ENCODE assay signal across 18 cellular contexts in genomic region chr17:56603486-56604238, GRCh38. TPM values are rescaled to one million over a fixed set of nuclear protein-coding genes. Genes with fewer than 3 reads are reported as not detected.
"Had no signal": no experiment of that assay in that cellular context is flagged by ENCODE, and none has a peak within 500 bp of the region (broad histone marks: within the 10 kb centered on the region; RNA-seq: fewer than 3 reads in every experiment).

No MANE protein-coding gene starts in this region.

- H3K9me3 ChIP-seq: ascending aorta, mucosa of descending colon, stomach, tibial artery, vagina had no signal

- H3K9me3 Mint-ChIP-seq: neural crest cell had no signal

- H3K4me3 ChIP-seq: ascending aorta, mucosa of descending colon, stomach, tibial artery, vagina had no signal

- H3K4me3 Mint-ChIP-seq: neural crest cell had no signal

- H3K4me1 Mint-ChIP-seq: neural crest cell had no signal

- H3K4me1 ChIP-seq: ascending aorta, foreskin keratinocyte, stomach, tibial artery, vagina had no signal

- H3K27me3 ChIP-seq: ascending aorta, foreskin keratinocyte, vagina had no signal

- ATAC-seq: foreskin keratinocyte, left lobe of liver, mucosa of descending colon had no signal

- FAIRE-seq: colon, endothelial cell of umbilical vein had no signal

- DNase-seq: activated CD4-positive, alpha-beta T cell treated with anti-CD3 and anti-CD28 coated beads for 4 hours; foreskin keratinocyte; head of caudate nucleus; islet precursor cell; mammary epithelial cell; mucosa of descending colon; stimulated activated CD4-positive, alpha-beta T cell treated with anti-CD3 and anti-CD28 coated beads, Interleukin-15, amount 100 ng/mL, for 24 hours; stimulated activated CD4-positive, alpha-beta T cell treated with anti-CD3 and anti-CD28 coated beads, Interleukin-4, amount 100 ng/mL, for 24 hours; stomach; tibial artery had no signal

- H3K36me3 ChIP-seq: ascending aorta, stomach, tibial artery, vagina had no signal

- H3K27ac ChIP-seq: ascending aorta, foreskin keratinocyte, stomach, tibial artery, vagina had no signal

RNA-seq across cellular contexts. Expression of gene NOG, which starts 10.2 kb away (rescaled TPM):
- total RNA-seq: ascending aorta, cardiac septum, osteocyte had no signal
